34 cellular contexts compared by ENCODE assay signal in genomic region chr17:55818026-55818425, GRCh38.
"Had no signal": no experiment of that assay in that cellular context is flagged by ENCODE, and none has a peak within 500 bp of the region (broad histone marks: within the 10 kb centered on the region; RNA-seq: fewer than 3 reads in every experiment).

No MANE protein-coding gene starts in this region.

- H3K9me3 Mint-ChIP-seq: activated T-helper 1 cell treated with anti-CD3 and anti-CD28 coated beads, Interleukin-12 subunit alpha, Interleukin-12 subunit beta, Interleukin-2, Interleukin-4 antibody, amounts not matched to agents 30 ng/mL and 10 ng/mL and 1 ng/mL, durations not matched to agents 14 hours and 24 hours and 36 hours; T-helper 2 cell treated with Interferon-gamma antibody and Interleukin-4, amounts not matched to agents 5 μg/mL and 100 μg/mL, for 36 hours had no signal

- H3K27ac ChIP-seq: adrenal gland, body of pancreas, brain microvascular endothelial cell, breast epithelium, VCaP had no signal

- H3K27ac Mint-ChIP-seq: activated B cell treated with CpG ODN at 0.5 μM for 24 hours; activated CD4-positive, alpha-beta memory T cell treated with anti-CD3 and anti-CD28 coated beads for 36 hours; activated CD4-positive, alpha-beta T cell treated with anti-CD3 and anti-CD28 coated beads, Interleukin-2, amount 10 ng/mL, durations not matched to agents 24 days and 14 days; activated CD8-positive, alpha-beta T cell treated with anti-CD3 and anti-CD28 coated beads for 36 hours; activated naive CD4-positive, alpha-beta T cell treated with anti-CD3 and anti-CD28 coated beads for 36 hours; activated naive CD4-positive, alpha-beta T cell treated with anti-CD3 and anti-CD28 coated beads, Interleukin-2, amount 50 U/mL, for 72 hours; activated naive CD8-positive, alpha-beta T cell treated with anti-CD3 and anti-CD28 coated beads for 36 hours; activated T-cell treated with anti-CD3 and anti-CD28 coated beads, Interleukin-2, amount 50 U/mL, for 72 hours; activated T-helper 1 cell treated with anti-CD3 and anti-CD28 coated beads, Interleukin-12 subunit alpha, Interleukin-12 subunit beta, Interleukin-2, Interleukin-4 antibody, amounts not matched to agents 30 ng/mL and 10 ng/mL and 1 ng/mL, durations not matched to agents 14 hours and 24 hours and 36 hours; activated T-helper 17 cell treated with anti-CD3 and anti-CD28 coated beads, Interleukin-2, amount 50 U/mL, for 72 hours; T-helper 2 cell treated with Interferon-gamma antibody and Interleukin-4, amounts not matched to agents 5 μg/mL and 100 μg/mL, for 36 hours had no signal

- H3K36me3 ChIP-seq: adrenal gland, brain microvascular endothelial cell, breast epithelium had no signal

- DNase-seq: activated B cell treated with CpG ODN at 0.5 μM for 24 hours; activated CD4-positive, alpha-beta memory T cell treated with anti-CD3 and anti-CD28 coated beads for 36 hours; activated CD4-positive, alpha-beta T cell treated with anti-CD3 and anti-CD28 coated beads for 4 hours; activated CD4-positive, alpha-beta T cell treated with anti-CD3 and anti-CD28 coated beads, Interleukin-2, amount 10 ng/mL, durations not matched to agents 24 days and 14 days; activated CD4-positive, alpha-beta T cell treated with anti-CD3 and anti-CD28 coated beads, Interleukin-2, amount 50 U/mL, for 1 hour; activated CD4-positive, alpha-beta T cell treated with anti-CD3 and anti-CD28 coated beads, Interleukin-2, amount 50 U/mL, for 4 hours; activated CD4-positive, CD25-positive, alpha-beta regulatory T cell treated with anti-CD3 and anti-CD28 coated beads, Interleukin-2, amount 50 U/mL, for 72 hours; activated CD8-positive, alpha-beta memory T cell treated with anti-CD3 and anti-CD28 coated beads, Interleukin-2, amount 50 U/mL, for 4 hours; activated CD8-positive, alpha-beta T cell treated with anti-CD3 and anti-CD28 coated beads for 36 hours; activated effector memory CD4-positive, alpha-beta T cell treated with anti-CD3 and anti-CD28 coated beads, Interleukin-2, amount 50 U/mL, for 16 hours; activated gamma-delta T cell treated with Interleukin-2 at 50 U/mL for 16 hours; activated naive CD4-positive, alpha-beta T cell; activated naive CD4-positive, alpha-beta T cell treated with anti-CD3 and anti-CD28 coated beads for 36 hours; activated naive CD4-positive, alpha-beta T cell treated with anti-CD3 and anti-CD28 coated beads, Interleukin-2, amount 50 U/mL, for 16 hours; activated naive CD8-positive, alpha-beta T cell treated with anti-CD3 and anti-CD28 coated beads for 36 hours; activated T-cell treated with anti-CD3 and anti-CD28 coated beads for 4 hours; activated T-cell treated with anti-CD3 and anti-CD28 coated beads, Interleukin-2, amount 50 U/mL, for 1 hour; activated T-cell treated with anti-CD3 and anti-CD28 coated beads, Interleukin-2, amount 50 U/mL, for 4 hours; activated T-cell treated with anti-CD3 and anti-CD28 coated beads, Interleukin-2, amount 50 U/mL, for 72 hours; adrenal gland; amniotic stem cell; aorta; body of pancreas; brain microvascular endothelial cell; central memory CD4-positive, alpha-beta T cell; cerebellar nuclear complex; T-helper 2 cell; T-helper 9 cell had no signal

- H3K27me3 ChIP-seq: adrenal gland, body of pancreas, brain microvascular endothelial cell, breast epithelium had no signal

- H3K36me3 Mint-ChIP-seq: activated CD4-positive, alpha-beta memory T cell treated with anti-CD3 and anti-CD28 coated beads for 36 hours had no signal

- H3K4me3 ChIP-seq: adrenal gland, body of pancreas, breast epithelium had no signal

- H3K4me1 ChIP-seq: adrenal gland, body of pancreas, breast epithelium had no signal

- H3K4me3 Mint-ChIP-seq: activated B cell treated with CpG ODN at 0.5 μM for 24 hours; activated CD4-positive, alpha-beta memory T cell treated with anti-CD3 and anti-CD28 coated beads for 36 hours; activated CD4-positive, alpha-beta T cell treated with anti-CD3 and anti-CD28 coated beads, Interleukin-2, amount 10 ng/mL, durations not matched to agents 24 days and 14 days; activated CD8-positive, alpha-beta T cell treated with anti-CD3 and anti-CD28 coated beads for 36 hours; activated naive CD4-positive, alpha-beta T cell treated with anti-CD3 and anti-CD28 coated beads for 36 hours; activated naive CD8-positive, alpha-beta T cell treated with anti-CD3 and anti-CD28 coated beads for 36 hours; activated T-cell treated with anti-CD3 and anti-CD28 coated beads, Interleukin-2, amount 50 U/mL, for 4 hours; activated T-cell treated with anti-CD3 and anti-CD28 coated beads, Interleukin-2, amount 50 U/mL, for 72 hours; activated T-helper 1 cell treated with anti-CD3 and anti-CD28 coated beads, Interleukin-12 subunit alpha, Interleukin-12 subunit beta, Interleukin-2, Interleukin-4 antibody, amounts not matched to agents 30 ng/mL and 10 ng/mL and 1 ng/mL, durations not matched to agents 14 hours and 24 hours and 36 hours; activated T-helper 17 cell treated with anti-CD3 and anti-CD28 coated beads, Interleukin-2, amount 50 U/mL, for 72 hours; T-helper 2 cell treated with Interferon-gamma antibody and Interleukin-4, amounts not matched to agents 5 μg/mL and 100 μg/mL, for 36 hours had no signal

- ATAC-seq: activated CD8-positive, alpha-beta T cell treated with anti-CD3 and anti-CD28 coated beads for 36 hours; activated naive CD4-positive, alpha-beta T cell treated with anti-CD3 and anti-CD28 coated beads, Interleukin-2, amount 50 U/mL, for 72 hours; activated T-cell treated with anti-CD3 and anti-CD28 coated beads, Interleukin-2, amount 50 U/mL, for 4 hours; activated T-cell treated with anti-CD3 and anti-CD28 coated beads, Interleukin-2, amount 50 U/mL, for 72 hours; activated T-helper 17 cell treated with anti-CD3 and anti-CD28 coated beads, Interleukin-2, amount 50 U/mL, for 72 hours; body of pancreas had no signal

- H3K4me1 Mint-ChIP-seq: activated CD4-positive, alpha-beta T cell treated with anti-CD3 and anti-CD28 coated beads, Interleukin-2, amount 10 ng/mL, durations not matched to agents 24 days and 14 days; activated T-helper 17 cell treated with anti-CD3 and anti-CD28 coated beads, Interleukin-2, amount 50 U/mL, for 72 hours had no signal

- H3K9me3 ChIP-seq: body of pancreas had no signal
